ENCODE assay signal across 19 cellular contexts in genomic region chr10:78979938-78980337, GRCh38.
"Had no signal": no experiment of that assay in that cellular context is flagged by ENCODE, and none has a peak within 500 bp of the region (broad histone marks: within the 10 kb centered on the region; RNA-seq: fewer than 3 reads in every experiment).

No MANE protein-coding gene starts in this region.

- H3K9ac ChIP-seq: KMS-11 had no signal

- H3K27ac ChIP-seq: KMS-11, Peyer's patch had no signal

- H3K27ac Mint-ChIP-seq: activated CD8-positive, alpha-beta memory T cell treated with anti-CD3 and anti-CD28 coated beads, Interleukin-2, amount 10 ng/mL, durations not matched to agents 7 days and 5 days; activated T-cell treated with anti-CD3 and anti-CD28 coated beads, Interleukin-2, amount 50 U/mL, for 24 hours; activated T-helper 1 cell treated with anti-CD3 and anti-CD28 coated beads, Interleukin-12 subunit alpha, Interleukin-12 subunit beta, Interleukin-2, Interleukin-4 antibody, amounts not matched to agents 30 ng/mL and 10 ng/mL and 1 ng/mL, durations not matched to agents 14 hours and 24 hours and 36 hours; T-helper 1 cell treated with Interleukin-12 subunit alpha and Interleukin-12 subunit beta and Interleukin-4 antibody, amounts not matched to agents 30 μg/mL and 1 μg/mL, for 36 hours had no signal

- H3K36me3 ChIP-seq: Peyer's patch had no signal

- H3K9me3 ChIP-seq: Peyer's patch had no signal

- H3K27me3 ChIP-seq: Peyer's patch had no signal

- H3K4me3 ChIP-seq: Peyer's patch had no signal

- H3K4me3 Mint-ChIP-seq: activated CD8-positive, alpha-beta memory T cell treated with anti-CD3 and anti-CD28 coated beads, Interleukin-2, amount 10 ng/mL, durations not matched to agents 7 days and 5 days; activated naive CD4-positive, alpha-beta T cell treated with anti-CD3 and anti-CD28 coated beads, Interleukin-2, amount 50 U/mL, for 24 hours; activated T-cell treated with anti-CD3 and anti-CD28 coated beads, Interleukin-2, amount 50 U/mL, for 24 hours; activated T-helper 1 cell treated with anti-CD3 and anti-CD28 coated beads, Interleukin-12 subunit alpha, Interleukin-12 subunit beta, Interleukin-2, Interleukin-4 antibody, amounts not matched to agents 30 ng/mL and 10 ng/mL and 1 ng/mL, durations not matched to agents 14 hours and 24 hours and 36 hours; T-helper 1 cell treated with Interleukin-12 subunit alpha and Interleukin-12 subunit beta and Interleukin-4 antibody, amounts not matched to agents 30 μg/mL and 1 μg/mL, for 36 hours had no signal

- H3K4me2 ChIP-seq: KMS-11 had no signal

- H3K36me3 Mint-ChIP-seq: activated CD8-positive, alpha-beta memory T cell treated with anti-CD3 and anti-CD28 coated beads, Interleukin-2, amount 10 ng/mL, durations not matched to agents 7 days and 5 days; activated naive CD4-positive, alpha-beta T cell treated with anti-CD3 and anti-CD28 coated beads, Interleukin-2, amount 50 U/mL, for 24 hours had no signal

- H3K27me3 Mint-ChIP-seq: activated naive CD4-positive, alpha-beta T cell treated with anti-CD3 and anti-CD28 coated beads, Interleukin-2, amount 50 U/mL, for 24 hours; activated T-cell treated with anti-CD3 and anti-CD28 coated beads, Interleukin-2, amount 50 U/mL, for 24 hours had no signal

- ATAC-seq: activated CD8-positive, alpha-beta memory T cell treated with anti-CD3 and anti-CD28 coated beads, Interleukin-2, amount 10 ng/mL, durations not matched to agents 7 days and 5 days had no signal

- DNase-seq: activated CD4-positive, alpha-beta T cell treated with anti-CD3 and anti-CD28 coated beads for 48 hours; activated CD4-positive, alpha-beta T cell treated with anti-CD3 and anti-CD28 coated beads, Interleukin-2, amount 50 U/mL, for 4 hours; activated CD4-positive, CD25-positive, alpha-beta regulatory T cell treated with anti-CD3 and anti-CD28 coated beads, Interleukin-2, amount 50 U/mL, for 72 hours; activated CD8-positive, alpha-beta memory T cell treated with anti-CD3 and anti-CD28 coated beads, Interleukin-2, amount 10 ng/mL, durations not matched to agents 7 days and 5 days; activated effector memory CD4-positive, alpha-beta T cell treated with Interleukin-2 at 50 U/mL for 16 hours; activated naive CD4-positive, alpha-beta T cell; activated T-cell treated with anti-CD3 and anti-CD28 coated beads, Interleukin-2, amount 50 U/mL, for 24 hours; caudate nucleus; NCI-H1092 treated with DMSO at 0.1 percent for 48 hours; NCI-H1417 treated with DMSO at 0.1 percent for 48 hours; NCI-H1694; NCI-H2029 treated with DMSO at 0.1 percent for 48 hours; NCI-H510A treated with DMSO at 0.1 percent for 48 hours; Peyer's patch; SHP77 treated with DMSO at 0.1 percent for 48 hours had no signal

- H3K9me3 Mint-ChIP-seq: activated naive CD4-positive, alpha-beta T cell treated with anti-CD3 and anti-CD28 coated beads, Interleukin-2, amount 50 U/mL, for 24 hours; activated T-cell treated with anti-CD3 and anti-CD28 coated beads, Interleukin-2, amount 50 U/mL, for 24 hours; activated T-helper 1 cell treated with anti-CD3 and anti-CD28 coated beads, Interleukin-12 subunit alpha, Interleukin-12 subunit beta, Interleukin-2, Interleukin-4 antibody, amounts not matched to agents 30 ng/mL and 10 ng/mL and 1 ng/mL, durations not matched to agents 14 hours and 24 hours and 36 hours; T-helper 1 cell treated with Interleukin-12 subunit alpha and Interleukin-12 subunit beta and Interleukin-4 antibody, amounts not matched to agents 30 μg/mL and 1 μg/mL, for 36 hours had no signal
